Comparison of ENCODE assay signal across 7 cellular contexts in the genomic region with DNA sequence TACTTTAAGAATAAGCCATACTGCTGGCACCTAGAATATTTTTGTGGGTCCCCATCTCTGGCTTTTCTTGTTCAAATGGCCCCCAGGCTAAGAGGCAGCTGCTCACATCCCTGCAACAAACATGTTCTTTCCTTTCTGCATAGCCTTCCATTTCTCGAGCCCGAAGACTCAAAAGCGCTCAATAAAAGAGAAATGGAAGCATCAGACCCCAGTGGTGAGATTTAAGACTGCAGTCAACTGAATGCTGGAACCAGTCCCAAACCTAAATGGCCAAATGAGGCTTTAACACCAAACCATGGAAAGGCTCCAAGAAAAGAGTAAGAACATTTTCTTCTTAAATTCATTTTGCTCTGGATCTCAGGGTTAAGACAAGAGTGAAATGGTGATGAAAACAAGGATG.
A peak's percentile ranks its signal among the peaks of the same experiment; 100 is the strongest.
DNase-seq lines count a peak whose midpoint lies in the region; ATAC-seq and TF ChIP-seq lines count a peak whose summit lies in the region.

No MANE protein-coding gene starts in this region.

- no peaks in the 10 kb centered on the region for H3K4me1 ChIP-seq in mammary epithelial cell (ENCODE audit: insufficient read depth, low read length)

- H4K20me1 ChIP-seq in mammary epithelial cell (ENCODE audit: insufficient read depth, low read length), result no peaks in the 10 kb centered on the region

- H3K27ac Mint-ChIP-seq in natural killer cell, result peak overlapping the region; percentile 90 to 100

- peak overlapping the region; percentile 25 for H3K4me3 Mint-ChIP-seq in natural killer cell

- H3K27ac ChIP-seq in mammary epithelial cell (ENCODE audit: insufficient read depth, low read depth, low read length), result no peak overlapping the region

- in situ Hi-C loops in mammary epithelial cell (cut with MboI; ENCODE audit: low sequenced_read_pairs in 2 of 2), result no loop called here

- CTCF ChIA-PET in mammary epithelial cell (lab: Charles Lee; ENCODE audit: low non-redundant PET), result no interaction called here

- dilution Hi-C loops in mammary epithelial cell (cut with HindIII; ENCODE audit: low sequenced_read_pairs), result no loop called here

- H3K9ac ChIP-seq in mammary epithelial cell (ENCODE audit: insufficient read depth, low read length), result no peak overlapping the region

- H3K4me3 ChIP-seq in mammary epithelial cell (replicated peaks in 1 of 3; ENCODE audit: insufficient read depth in 1 of 3, low read depth in 2 of 3, low read length in 3 of 3), result no peak overlapping the region

- no peak overlapping the region for H2AFZ ChIP-seq in mammary epithelial cell (ENCODE audit: low read depth, low read length)

- no peaks in the 10 kb centered on the region for H3K9me3 Mint-ChIP-seq in natural killer cell

- no TSS peak for BruUV-seq in mammary epithelial cell (replicated peaks; lab: Mats Ljungman, UMichigan)

- no peaks in the 10 kb centered on the region for H3K36me3 Mint-ChIP-seq in natural killer cell

- ATAC-seq in natural killer cell (no peak), GM18517 (IDR thresholded peaks at IDR 0.05; ENCODE audit: unreplicated experiment) (no peak)

- H3K36me3 ChIP-seq in mammary epithelial cell (ENCODE audit: insufficient read depth, low read length), result no peaks in the 10 kb centered on the region

- H3K4me1 Mint-ChIP-seq in natural killer cell, result peaks cover 89 to 96% of the 10 kb centered on the region in 2 donors

- 37% methylated on average over 3 of the region's 3 CpGs for WGBS in mammary epithelial cell (ENCODE audit: low coverage, missing lambda C conversion rate)

- H3K27me3 ChIP-seq in mammary epithelial cell (ENCODE audit: insufficient read depth, low read length), result no peaks in the 10 kb centered on the region

- peak; percentile 21 for DNase-seq in DMS 273 treated with DMSO at 0.1 percent for 48 hours (lab: John Stamatoyannopoulos, UW)
- DNase-seq in HT-29 (ENCODE audit: low spot score), result peak; percentile 14
- no peak for DNase-seq in mammary epithelial cell
- DNase-seq in natural killer cell, result no peak
- DNase-seq in iPS-NIHi11 (ENCODE audit: low spot score), result no peak
- no peak for DNase-seq in NOMO-1 treated with dmso at 0.1 percent for 144 hours (lab: John Stamatoyannopoulos, UW; ENCODE audit: unreplicated experiment)

- H3K9me3 ChIP-seq in mammary epithelial cell (replicated peaks; ENCODE audit: insufficient read depth, low read length), result peaks cover 4% of the 10 kb centered on the region

- intact Hi-C loops in mammary epithelial cell (cut with micrococcal nuclease) (no loop called here), natural killer cell (cut with micrococcal nuclease) (no loop called here)

- H3K79me2 ChIP-seq in mammary epithelial cell (ENCODE audit: insufficient read depth, low read length), result peaks cover 2% of the 10 kb centered on the region

- H3K4me2 ChIP-seq in mammary epithelial cell (ENCODE audit: insufficient read depth, low read depth, low read length), result no peak overlapping the region

- TF ChIP-seq CTCF in mammary epithelial cell (conservative IDR thresholded peaks at IDR 0.05 in 1 of 2, IDR thresholded peaks at IDR 0.05 in 1 of 2; ENCODE audit: extremely low read depth in 1 of 2, insufficient read depth in 1 of 2, low read depth in 1 of 2, low read length in 2 of 2), result peak; percentile 33 to 47
- TF ChIP-seq CTCF in natural killer cell (IDR thresholded peaks at IDR 0.05), result no peak

- no peaks in the 10 kb centered on the region for H3K27me3 Mint-ChIP-seq in natural killer cell (ENCODE audit: low read depth in 2 of 2)

Comparison
In these comparisons a context has a peak if more than half of its experiments do, and no peak if none do; other contexts are left out.
1. DNase-seq: peak in DMS 273 treated with DMSO at 0.1 percent for 48 hours (single experiment) and HT-29 (single experiment); none in mammary epithelial cell (single experiment), natural killer cell (single experiment), iPS-NIHi11 (single experiment) and NOMO-1 treated with dmso at 0.1 percent for 144 hours (single experiment).